10 cellular contexts compared by ENCODE assay signal in the genomic region with DNA sequence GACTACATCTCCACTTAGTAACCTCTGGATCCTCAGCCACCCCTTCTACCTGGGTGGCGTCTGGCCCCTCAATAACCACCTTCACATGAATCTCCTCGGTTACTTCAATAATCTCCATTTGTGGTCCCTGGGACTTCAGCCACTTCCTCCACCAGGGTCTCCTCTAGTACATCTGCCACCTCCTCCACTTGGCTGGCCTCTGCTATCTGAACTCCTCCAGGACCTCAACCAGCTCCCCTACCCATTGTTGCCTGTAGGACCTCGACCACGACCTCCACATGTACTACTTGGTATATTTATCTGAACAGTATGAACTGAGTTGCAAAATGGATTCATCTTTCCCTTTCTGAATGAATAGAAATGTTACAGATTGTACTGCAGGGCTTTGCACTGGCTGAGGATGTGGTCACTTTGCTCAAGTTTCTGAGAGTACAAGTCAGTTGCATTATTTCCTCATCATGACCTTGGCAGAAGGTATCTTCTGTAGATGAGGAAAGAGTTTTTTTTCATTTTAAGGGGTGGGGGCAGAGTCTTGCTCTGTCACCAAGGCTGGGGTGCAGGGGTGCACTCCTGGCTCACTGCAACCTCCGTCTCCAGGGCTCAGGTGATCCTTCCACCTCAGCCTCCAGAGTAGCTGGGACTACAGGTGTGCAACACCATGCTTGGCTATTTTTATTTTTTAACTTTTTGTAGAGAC. TPM values are rescaled to one million over a fixed set of nuclear protein-coding genes. Genes with fewer than 3 reads are reported as not detected.
A peak's percentile ranks its signal among the peaks of the same experiment; 100 is the strongest.
DNase-seq lines count a peak whose midpoint lies in the region; ATAC-seq and TF ChIP-seq lines count a peak whose summit lies in the region.
"Had no signal": no experiment of that assay in that cellular context is flagged by ENCODE, and none has a peak within 500 bp of the region (broad histone marks: within the 10 kb centered on the region; RNA-seq: fewer than 3 reads in every experiment).

No MANE protein-coding gene starts in this region.

- H2BK15ac ChIP-seq in mesenchymal stem cell (ENCODE audit: low read depth, poor library complexity, severe bottlenecking): no peak overlapping the region

- H3K23ac ChIP-seq in mesenchymal stem cell (ENCODE audit: low read length in 2 of 2): no peak overlapping the region

- H3K4me2 ChIP-seq in mesenchymal stem cell (ENCODE audit: low read length, poor library complexity, severe bottlenecking): no peak overlapping the region

- H3K27ac ChIP-seq in left lung (peak overlapping the region in 1 of 2 donors; percentile 67), mesenchymal stem cell (ENCODE audit: low read length, poor library complexity, severe bottlenecking) (no peak overlapping the region)
- H3K27ac ChIP-seq: pancreas had no signal

- no peak overlapping the region for H4K91ac ChIP-seq in mesenchymal stem cell (ENCODE audit: low read length)

- H3K4ac ChIP-seq in mesenchymal stem cell (ENCODE audit: low read depth in 1 of 2, low read length in 2 of 2): no peak overlapping the region

- no peak for TF ChIP-seq CTCF in left lung (IDR thresholded peaks at IDR 0.05)

- H2AK5ac ChIP-seq in mesenchymal stem cell (ENCODE audit: low read length, severe bottlenecking): no peak overlapping the region

- no peak overlapping the region for H3K14ac ChIP-seq in mesenchymal stem cell (ENCODE audit: low read length in 2 of 2)

- H3K79me1 ChIP-seq in mesenchymal stem cell (replicated peaks; ENCODE audit: low read length, poor library complexity, severe bottlenecking): no peaks in the 10 kb centered on the region

- H3K4me3 ChIP-seq in left lung (no peak overlapping the region), mesenchymal stem cell (ENCODE audit: insufficient read depth in 1 of 2, low read depth in 1 of 2, low read length in 2 of 2) (no peak overlapping the region)
- H3K4me3 ChIP-seq: pancreas had no signal

- H2BK5ac ChIP-seq in mesenchymal stem cell (ENCODE audit: low read depth, low read length, poor library complexity, severe bottlenecking): no peak overlapping the region

- H3K9ac ChIP-seq in mesenchymal stem cell (ENCODE audit: low read length): no peak overlapping the region

- 89% methylated on average over 3 of the region's 5 CpGs for WGBS in mesenchymal stem cell

- no peak overlapping the region for H3K18ac ChIP-seq in mesenchymal stem cell (ENCODE audit: low read depth in 1 of 2, low read length in 2 of 2)

- H4K8ac ChIP-seq in mesenchymal stem cell (ENCODE audit: low read length): no peak overlapping the region

- H2BK12ac ChIP-seq in mesenchymal stem cell (ENCODE audit: low read length in 2 of 2): no peak overlapping the region

- no peak overlapping the region for H2BK120ac ChIP-seq in mesenchymal stem cell (ENCODE audit: low read depth, low read length)

- peaks cover 0 to 24% of the 10 kb centered on the region in 2 donors for H3K4me1 ChIP-seq in left lung
- peaks cover 1% of the 10 kb centered on the region for H3K4me1 ChIP-seq in mesenchymal stem cell (ENCODE audit: control insufficient read depth, insufficient read depth, low read depth, low read length)

- H3K36me3 ChIP-seq in left lung: no peaks in the 10 kb centered on the region
- H3K36me3 ChIP-seq in mesenchymal stem cell (ENCODE audit: control insufficient read depth in 1 of 2, insufficient read depth in 2 of 2, low read depth in 1 of 2, low read length in 2 of 2): no peaks in the 10 kb centered on the region
- H3K36me3 ChIP-seq: pancreas had no signal

- H3K9me3 ChIP-seq in left lung (no peaks in the 10 kb centered on the region), mesenchymal stem cell (ENCODE audit: control insufficient read depth, low read length) (no peaks in the 10 kb centered on the region)
- H3K9me3 ChIP-seq: pancreas had no signal

- no peak for DNase-seq in left lung
- DNase-seq in COR-L47 (lab: John Stamatoyannopoulos, UW): no peak
- DNase-seq in mesenchymal stem cell: no peak

- H3K27me3 ChIP-seq in left lung: no peaks in the 10 kb centered on the region
- peaks cover 19 to 31% of the 10 kb centered on the region in 2 experiments for H3K27me3 ChIP-seq in mesenchymal stem cell (ENCODE audit: control insufficient read depth in 1 of 2, insufficient read depth in 1 of 2, low read length in 2 of 2)
- H3K27me3 ChIP-seq: pancreas had no signal

- ATAC-seq in GM18907 (IDR thresholded peaks at IDR 0.05; ENCODE audit: unreplicated experiment) (peak; percentile 85), GM21723 (IDR thresholded peaks at IDR 0.05; ENCODE audit: unreplicated experiment) (peak; percentile 76), HG03469 (IDR thresholded peaks at IDR 0.05; ENCODE audit: unreplicated experiment) (peak; percentile 69), left lung (peak; percentile 30), esophagus mucosa (no peak)
- ATAC-seq: Panc1 had no signal

- intact Hi-C loops in left lung (cut with DNase I): no loop called here

- H2AFZ ChIP-seq in mesenchymal stem cell (ENCODE audit: low read depth, low read length): no peak overlapping the region

RNA-seq across cellular contexts. Expression of a gene that starts 36.0 kb away (rescaled TPM):
- under 1 TPM; 0.38 to 0.76 TPM for total RNA-seq in left lung
- 0.11 TPM for polyA plus RNA-seq in mesenchymal stem cell (2013, experiment 1 of 2)
- polyA plus RNA-seq in mesenchymal stem cell (2013, experiment 2 of 2): 0.05 TPM
- 0.48 TPM for total RNA-seq in esophagus mucosa
- total RNA-seq: activated CD8-positive, alpha-beta memory T cell treated with anti-CD3 and anti-CD28 coated beads for 36 hours had no signal

RNA-seq across cellular contexts. Expression of a gene that starts 48.1 kb away (rescaled TPM):
- total RNA-seq in left lung (100 to 1,000 TPM; 281 to 298 TPM), esophagus mucosa (261 TPM)
- polyA plus RNA-seq in mesenchymal stem cell (2013, experiment 1 of 2): 670 TPM
- 665 TPM for polyA plus RNA-seq in mesenchymal stem cell (2013, experiment 2 of 2)
